In genomic region chr1:199736646-199737045, GRCh38 we compare ENCODE assay signal across 23 cellular contexts.
A peak's percentile ranks its signal among the peaks of the same experiment; 100 is the strongest.
DNase-seq lines count a peak whose midpoint lies in the region; ATAC-seq, FAIRE-seq and TF ChIP-seq lines count a peak whose summit lies in the region.
"Had no signal": no experiment of that assay in that cellular context is flagged by ENCODE, and none has a peak within 500 bp of the region (broad histone marks: within the 10 kb centered on the region; RNA-seq: fewer than 3 reads in every experiment).

No MANE protein-coding gene starts in this region.

- H3K79me2 ChIP-seq in HCT116 (ENCODE audit: insufficient read depth, low read length), result no peaks in the 10 kb centered on the region

- TF ChIP-seq RAD21 in HCT116 (IDR thresholded peaks at IDR 0.05; ENCODE audit: low read depth), result no peak

- DNase-seq in A673 (ENCODE audit: low spot score) (peak; percentile 87), HCT116 (ENCODE audit: low read depth, low spot score) (no peak), small intestine (no peak), islet precursor cell (no peak), NCI-H187 (lab: John Stamatoyannopoulos, UW) (no peak), cardiac septum (ENCODE audit: low spot score) (no peak)
- DNase-seq: ACHN; AML-193; BE2C; CD4-positive, alpha-beta T cell; CD8-positive, alpha-beta memory T cell; DMS 273 treated with DMSO at 0.1 percent for 48 hours; DMS79; GF-D8; GOT3 had no signal

- no peak overlapping the region for H3K4me2 ChIP-seq in HCT116 (ENCODE audit: low read length)
- H3K4me2 ChIP-seq: BLaER1 treated with 17β-estradiol and CSF1 and Interleukin-3, amounts not matched to agents 10 nM and 100 nM had no signal

- no peak for TF ChIP-seq CTCF in A673 (conservative IDR thresholded peaks at IDR 0.05; ENCODE audit: low read depth, low read length)
- no peak for TF ChIP-seq CTCF in HCT116 (IDR thresholded peaks at IDR 0.05 in 2 of 3, conservative IDR thresholded peaks at IDR 0.05 in 1 of 3; ENCODE audit: borderline replicate concordance in 1 of 3, insufficient read depth in 1 of 3, low read depth in 2 of 3, low read length in 2 of 3)

- ATAC-seq in HCT116, result no peak
- ATAC-seq in GM21423 (IDR thresholded peaks at IDR 0.05; ENCODE audit: unreplicated experiment), result no peak

- POLR2A ChIA-PET in A673 (lab: Charles Lee; ENCODE audit: low non-redundant PET), result no interaction called here
- POLR2A ChIA-PET in HCT116 (lab: Charles Lee), result no interaction called here

- FAIRE-seq in TTC549 (lab: Jason Lieb, UNC) (peak; percentile 19), small intestine (lab: Jason Lieb, UNC) (peak; percentile 44)
- FAIRE-seq: D721Med, GM12891, GM18507, H54 had no signal

- H3K36me3 ChIP-seq in A673 (ENCODE audit: insufficient read depth, low read length, poor library complexity, severe bottlenecking) (no peaks in the 10 kb centered on the region), HCT116 (ENCODE audit: control insufficient read depth in 1 of 2, insufficient read depth in 2 of 2, low read length in 2 of 2) (no peaks in the 10 kb centered on the region), small intestine (ENCODE audit: control insufficient read depth in 2 of 2, insufficient read depth in 2 of 2, low read length in 2 of 2) (no peaks in the 10 kb centered on the region)
- H3K36me3 ChIP-seq: BE2C; BLaER1 treated with 17β-estradiol and CSF1 and Interleukin-3, amounts not matched to agents 10 nM and 100 nM; HAP-1 had no signal

- H3K9me3 ChIP-seq in A673 (ENCODE audit: low read depth, low read length, poor library complexity, severe bottlenecking) (no peaks in the 10 kb centered on the region), HCT116 (ENCODE audit: control insufficient read depth in 1 of 2, insufficient read depth in 1 of 2, low read depth in 1 of 2, low read length in 2 of 2) (no peaks in the 10 kb centered on the region), small intestine (ENCODE audit: control insufficient read depth, low read depth) (no peaks in the 10 kb centered on the region)
- H3K9me3 ChIP-seq: BE2C; BLaER1 treated with 17β-estradiol and CSF1 and Interleukin-3, amounts not matched to agents 10 nM and 100 nM; HAP-1 had no signal

- RAD21 ChIA-PET in HCT116 (lab: Charles Lee; ENCODE audit: low non-redundant PET in 1 of 2, low total read pairs in 2 of 2, uncharacterized antibody in 2 of 2, unreplicated experiment in 2 of 2), result no interaction called here

- no peak for TF ChIP-seq POLR2A in HCT116 (IDR thresholded peaks at IDR 0.05; ENCODE audit: borderline replicate concordance, extremely low read depth, insufficient read depth, insufficient read length)

- CTCF ChIA-PET in A673 (lab: Charles Lee) (no interaction called here), HCT116 (lab: Charles Lee) (no interaction called here)

- peaks cover 64% of the 10 kb centered on the region for H3K27me3 ChIP-seq in A673 (replicated peaks; ENCODE audit: insufficient read depth, low read depth, low read length, poor library complexity)
- no peaks in the 10 kb centered on the region for H3K27me3 ChIP-seq in HCT116 (ENCODE audit: insufficient read depth, low read length)
- no peaks in the 10 kb centered on the region for H3K27me3 ChIP-seq in small intestine (ENCODE audit: control insufficient read depth in 2 of 2, insufficient read depth in 2 of 2, low read length in 2 of 2)
- H3K27me3 ChIP-seq: BLaER1 treated with 17β-estradiol and CSF1 and Interleukin-3, amounts not matched to agents 10 nM and 100 nM had no signal

- H3K9me2 ChIP-seq in HCT116 (ENCODE audit: insufficient read depth), result no peaks in the 10 kb centered on the region

- H3K27ac ChIP-seq in A673 (ENCODE audit: low read depth, low read length, poor library complexity, severe bottlenecking), result no peak overlapping the region
- no peak overlapping the region for H3K27ac ChIP-seq in HCT116 (ENCODE audit: low read depth, low read length)
- no peak overlapping the region for H3K27ac ChIP-seq in small intestine (ENCODE audit: low read depth in 1 of 2, low read length in 1 of 2)
- H3K27ac ChIP-seq: BLaER1 treated with 17β-estradiol and CSF1 and Interleukin-3, amounts not matched to agents 10 nM and 100 nM had no signal

- H3K4me1 ChIP-seq in A673 (ENCODE audit: insufficient read depth, low read length, poor library complexity, severe bottlenecking) (peaks cover 36% of the 10 kb centered on the region), HCT116 (ENCODE audit: control insufficient read depth in 1 of 2, insufficient read depth in 2 of 2, low read length in 2 of 2) (peaks cover 14 to 28% of the 10 kb centered on the region in 2 experiments), small intestine (ENCODE audit: control insufficient read depth in 2 of 2, insufficient read depth in 1 of 2, low read depth in 1 of 2, low read length in 1 of 2) (no peaks in the 10 kb centered on the region)
- H3K4me1 ChIP-seq: BE2C, HAP-1 had no signal

- H3K4me3 ChIP-seq in A673 (ENCODE audit: low read depth, low read length, poor library complexity, severe bottlenecking), result no peak overlapping the region
- no peak overlapping the region for H3K4me3 ChIP-seq in HCT116 (replicated peaks in 1 of 2; ENCODE audit: low read depth in 1 of 2, low read length in 2 of 2)
- H3K4me3 ChIP-seq in small intestine (ENCODE audit: low read depth in 1 of 2, low read length in 2 of 2), result no peak overlapping the region
- H3K4me3 ChIP-seq: BLaER1 treated with 17β-estradiol and CSF1 and Interleukin-3, amounts not matched to agents 10 nM and 100 nM; HAP-1 had no signal

- BruUV-seq in A673 (replicated peaks; lab: Mats Ljungman, UMichigan) (no TSS peak), HCT116 (replicated peaks; lab: Mats Ljungman, UMichigan) (no TSS peak)

- H2AFZ ChIP-seq in HCT116 (ENCODE audit: low read depth, low read length, poor library complexity, severe bottlenecking), result peak overlapping the region; percentile 1

- no peak overlapping the region for H3K9ac ChIP-seq in HCT116 (ENCODE audit: low read length)
- H3K9ac ChIP-seq: BLaER1 treated with 17β-estradiol and CSF1 and Interleukin-3, amounts not matched to agents 10 nM and 100 nM had no signal

- WGBS in small intestine, 3 donors, result 46 to 76% (median 73%) methylated on average over 3 of the region's 3 CpGs

- intact Hi-C loops in A673 (cut with micrococcal nuclease; ENCODE audit: unreplicated experiment) (loop anchor here (5.0 kb wide), 1 partner anchor 49 kb away; no protein-coding TSS in a partner anchor), HCT116 (cut with micrococcal nuclease) (no loop called here), cardiac septum (cut with DNase I) (no loop called here)

- no peaks in the 10 kb centered on the region for H4K20me1 ChIP-seq in HCT116 (ENCODE audit: insufficient read depth)
- H4K20me1 ChIP-seq: BLaER1 treated with 17β-estradiol and CSF1 and Interleukin-3, amounts not matched to agents 10 nM and 100 nM had no signal

TF ChIP-seq in HCT116, 20 proteins besides CTCF, POLR2A, EP300 and RAD21:
- TF ChIP-seq ZNF274 (IDR thresholded peaks at IDR 0.05; ENCODE audit: low read depth, low read length) (no peak), REST (IDR thresholded peaks at IDR 0.05; ENCODE audit: low read depth) (no peak), POLR2AphosphoS5 (IDR thresholded peaks at IDR 0.05; ENCODE audit: low read depth, low read length) (no peak), SRF (IDR thresholded peaks at IDR 0.05; ENCODE audit: low read depth) (no peak), SIN3A (IDR thresholded peaks at IDR 0.05; ENCODE audit: low read depth) (no peak), MAX (IDR thresholded peaks at IDR 0.05) (no peak), ATF3 (IDR thresholded peaks at IDR 0.05) (no peak), ELF1 (IDR thresholded peaks at IDR 0.05; ENCODE audit: borderline replicate concordance, low read depth) (no peak), EGR1 (IDR thresholded peaks at IDR 0.05; ENCODE audit: low read depth) (no peak)
